Comparison of ENCODE assay signal across 8 cellular contexts in genomic region chr12:52038447-52038846, GRCh38. TPM values are rescaled to one million over a fixed set of nuclear protein-coding genes. Genes with fewer than 3 reads are reported as not detected.
DNase-seq lines count a peak whose midpoint lies in the region; ATAC-seq and TF ChIP-seq lines count a peak whose summit lies in the region.
"Had no signal": no experiment of that assay in that cellular context is flagged by ENCODE, and none has a peak within 500 bp of the region (broad histone marks: within the 10 kb centered on the region; RNA-seq: fewer than 3 reads in every experiment).

No MANE protein-coding gene starts in this region.

- peaks cover 8% of the 10 kb centered on the region; the same call in 1 of the 3 replicates for H3K36me3 Mint-ChIP-seq in GM23338 (ENCODE audit: low read depth)
- H3K36me3 Mint-ChIP-seq in stimulated activated memory B cell treated with anti-CD40 and anti-IgM and Interleukin-4, amounts not matched to agents 10 μg/mL and 1 μg/mL and 100 μg/mL, for 72 hours, result no peaks in the 10 kb centered on the region

- peaks cover 37% of the 10 kb centered on the region for H3K27me3 Mint-ChIP-seq in GM23338 (ENCODE audit: insufficient read depth, low read depth, poor library complexity)
- no peaks in the 10 kb centered on the region for H3K27me3 Mint-ChIP-seq in stimulated activated memory B cell treated with anti-CD40 and anti-IgM and Interleukin-4, amounts not matched to agents 10 μg/mL and 1 μg/mL and 100 μg/mL, for 72 hours

- H4K20me1 ChIP-seq in GM23338 (replicated peaks; ENCODE audit: insufficient read depth), result peaks cover 12% of the 10 kb centered on the region

- H3K4me1 ChIP-seq in GM23338 (ENCODE audit: insufficient read depth), result peaks cover 10% of the 10 kb centered on the region

- H3F3A ChIP-seq in GM23338 (replicated peaks; ENCODE audit: low read depth), result peaks cover 14% of the 10 kb centered on the region

- ATAC-seq in GM23338, result no peak
- no peak for ATAC-seq in stimulated activated memory B cell treated with anti-CD40 and anti-IgM and Interleukin-4, amounts not matched to agents 10 μg/mL and 1 μg/mL and 100 μg/mL, for 72 hours

- no peaks in the 10 kb centered on the region for H3K9me3 Mint-ChIP-seq in GM23338
- H3K9me3 Mint-ChIP-seq in stimulated activated memory B cell treated with anti-CD40 and anti-IgM and Interleukin-4, amounts not matched to agents 10 μg/mL and 1 μg/mL and 100 μg/mL, for 72 hours, result no peaks in the 10 kb centered on the region

- TF ChIP-seq CTCF in GM23338 (conservative IDR thresholded peaks at IDR 0.05; ENCODE audit: low read depth in 2 of 2), result no peak
- no peak for TF ChIP-seq CTCF in VCaP (conservative IDR thresholded peaks at IDR 0.05)
- TF ChIP-seq CTCF in fibroblast of the aortic adventitia (IDR thresholded peaks at IDR 0.05; ENCODE audit: insufficient read depth, low read length), result no peak

- DNase-seq in GM23338 (ENCODE audit: low spot score) (no peak), fibroblast of the aortic adventitia (ENCODE audit: low read depth) (peak; percentile 69), mesenteric fat pad (ENCODE audit: low spot score) (no peak), DMS53 (lab: John Stamatoyannopoulos, UW) (no peak)
- DNase-seq in stimulated activated naive CD4-positive, alpha-beta T cell (lab: John Stamatoyannopoulos, UW), result no peak
- DNase-seq: spleen had no signal

- H3K4me3 Mint-ChIP-seq in GM23338, result peak overlapping the region; percentile 87
- H3K4me3 Mint-ChIP-seq in stimulated activated memory B cell treated with anti-CD40 and anti-IgM and Interleukin-4, amounts not matched to agents 10 μg/mL and 1 μg/mL and 100 μg/mL, for 72 hours, result peak overlapping the region; percentile 42

- no peaks in the 10 kb centered on the region for H3K36me3 ChIP-seq in GM23338 (ENCODE audit: insufficient read depth)
- H3K36me3 ChIP-seq: spleen had no signal

- no peak overlapping the region for H2AFZ ChIP-seq in GM23338

- H3K27me3 ChIP-seq in GM23338 (ENCODE audit: insufficient read depth), result peaks cover 50% of the 10 kb centered on the region

- H3K4me2 ChIP-seq in GM23338, result peak overlapping the region; percentile 93; the same call in 1 of the 2 replicates

- H3K4me3 ChIP-seq in GM23338, result peak overlapping the region; percentile 92
- peak overlapping the region; percentile 41 for H3K4me3 ChIP-seq in fibroblast of the aortic adventitia (ENCODE audit: low read depth, low read length)

- H3K79me2 ChIP-seq in GM23338 (replicated peaks; ENCODE audit: insufficient read depth), result peaks cover 15% of the 10 kb centered on the region

- no peak overlapping the region for H3K27ac Mint-ChIP-seq in GM23338
- H3K27ac Mint-ChIP-seq in stimulated activated memory B cell treated with anti-CD40 and anti-IgM and Interleukin-4, amounts not matched to agents 10 μg/mL and 1 μg/mL and 100 μg/mL, for 72 hours, result no peak overlapping the region

- H3K27ac ChIP-seq in GM23338 (ENCODE audit: low read depth), result no peak overlapping the region
- H3K27ac ChIP-seq in VCaP, result peak overlapping the region; percentile 90

- H3K9me2 ChIP-seq in GM23338 (ENCODE audit: insufficient read depth), result no peaks in the 10 kb centered on the region

- H3K4me1 Mint-ChIP-seq in GM23338, result peaks cover 30% of the 10 kb centered on the region
- H3K4me1 Mint-ChIP-seq in stimulated activated memory B cell treated with anti-CD40 and anti-IgM and Interleukin-4, amounts not matched to agents 10 μg/mL and 1 μg/mL and 100 μg/mL, for 72 hours, result peaks cover 72% of the 10 kb centered on the region

TF ChIP-seq in GM23338, 12 proteins besides CTCF, POLR2A, EP300 and RAD21 (continues in another document):
- TF ChIP-seq EZH2phosphoT487 (IDR thresholded peaks at IDR 0.05; ENCODE audit: unreplicated experiment), result no peak
- no peak for TF ChIP-seq JUNB (IDR thresholded peaks at IDR 0.05; ENCODE audit: unreplicated experiment)
- no peak for TF ChIP-seq ZNF331 (CRISPR knock-in tag; IDR thresholded peaks at IDR 0.05; ENCODE audit: low read depth)
- no peak for TF ChIP-seq STAT1 (IDR thresholded peaks at IDR 0.05; ENCODE audit: unreplicated experiment)
- TF ChIP-seq EZH2 (IDR thresholded peaks at IDR 0.05; ENCODE audit: low read depth, unreplicated experiment), result no peak
- no peak for TF ChIP-seq REST (IDR thresholded peaks at IDR 0.05; ENCODE audit: unreplicated experiment)
- TF ChIP-seq ETS1 (IDR thresholded peaks at IDR 0.05), result no peak
- no peak for TF ChIP-seq POLR2AphosphoS5 (IDR thresholded peaks at IDR 0.05; ENCODE audit: low read depth)
- no peak for TF ChIP-seq ZNF114 (CRISPR knock-in tag; IDR thresholded peaks at IDR 0.05)
- TF ChIP-seq NANOG (IDR thresholded peaks at IDR 0.05; ENCODE audit: borderline replicate concordance), result no peak
- no peak for TF ChIP-seq CREB1 (CRISPR knock-in tag; IDR thresholded peaks at IDR 0.05; ENCODE audit: low read depth)

RNA-seq across cellular contexts. Expression of gene NR4A1, which starts 12.8 kb away (rescaled TPM):
- 13.4 and 19.1 TPM in 2 replicates for total RNA-seq in GM23338 (2014; rRNA removed; shearing (Covaris generic))
- 7.5 and 8.3 TPM in 2 replicates for polyA plus RNA-seq in GM23338 (2016; fragmentation: Nextera tagmentation; extraction: Ambion mirVana)
- total RNA-seq in fibroblast of the aortic adventitia (ENCODE audit: low replicate concordance), result 0.82 and 3.9 TPM in 2 replicates
- total RNA-seq in mesenteric fat pad, result 863 TPM

RNA-seq across cellular contexts. Expression of gene ATG101, which starts 31.3 kb away (rescaled TPM):
- 60.3 and 111 TPM in 2 replicates for total RNA-seq in GM23338 (2014; rRNA removed; shearing (Covaris generic))
- polyA plus RNA-seq in GM23338 (2016; fragmentation: Nextera tagmentation; extraction: Ambion mirVana), result 27.7 and 29.4 TPM in 2 replicates
- total RNA-seq in fibroblast of the aortic adventitia (ENCODE audit: low replicate concordance) (41.1 and 89.2 TPM in 2 replicates), mesenteric fat pad (36.2 TPM)

RNA-seq across cellular contexts. Expression of gene TAMALIN, which starts 31.7 kb away (rescaled TPM):
- 3.0 and 3.5 TPM in 2 replicates for total RNA-seq in GM23338 (2014; rRNA removed; shearing (Covaris generic))
- polyA plus RNA-seq in GM23338 (2016; fragmentation: Nextera tagmentation; extraction: Ambion mirVana), result 0.34 and 0.73 TPM in 2 replicates
- total RNA-seq in fibroblast of the aortic adventitia (ENCODE audit: low replicate concordance) (7.3 TPM in 2 replicates), mesenteric fat pad (117 TPM)

RNA-seq across cellular contexts. Expression of gene SMIM41, which starts 41.1 kb away (rescaled TPM):
- 0.12 and 0.66 TPM in 2 replicates for total RNA-seq in GM23338 (2014; rRNA removed; shearing (Covaris generic))
- polyA plus RNA-seq in GM23338 (2016; fragmentation: Nextera tagmentation; extraction: Ambion mirVana), result 0.66 and 0.80 TPM in 2 replicates
- total RNA-seq in fibroblast of the aortic adventitia (ENCODE audit: low replicate concordance) (0.27 and 0.98 TPM in 2 replicates), mesenteric fat pad (0.45 TPM)

Comparison
In these comparisons a context has a peak if more than half of its experiments do, and no peak if none do; other contexts are left out.
1. RNA of gene NR4A1, which starts 12.8 kb away (total RNA-seq): 863 TPM in mesenteric fat pad (single experiment); 13.4 to 19.1 TPM in GM23338 and 0.82 to 3.9 TPM in fibroblast of the aortic adventitia; every median in the first group is over 10 times any median in the second.
2. RNA of gene TAMALIN, which starts 31.7 kb away (total RNA-seq): 117 TPM in mesenteric fat pad (single experiment); 7.3 TPM in fibroblast of the aortic adventitia and 3.0 to 3.5 TPM in GM23338; every median in the first group is over 10 times any median in the second.